26 cellular contexts compared by ENCODE assay signal in genomic region chr5:158320178-158320674, GRCh38.
DNase-seq lines count a peak whose midpoint lies in the region; ATAC-seq, FAIRE-seq and TF ChIP-seq lines count a peak whose summit lies in the region.
"Had no signal": no experiment of that assay in that cellular context is flagged by ENCODE, and none has a peak within 500 bp of the region (broad histone marks: within the 10 kb centered on the region; RNA-seq: fewer than 3 reads in every experiment).

No MANE protein-coding gene starts in this region.

- ATAC-seq in K562, result no peak
- ATAC-seq in HG02973 (IDR thresholded peaks at IDR 0.05; ENCODE audit: unreplicated experiment), result no peak
- ATAC-seq: activated CD8-positive, alpha-beta T cell treated with anti-CD3 and anti-CD28 coated beads, Interleukin-2, amount 10 ng/mL, durations not matched to agents 7 days and 5 days; lower lobe of right lung; stimulated activated naive CD8-positive, alpha-beta T cell treated with anti-CD3 and anti-CD28 coated beads, Interleukin-15, amount 100 ng/mL, for 72 hours had no signal

- POLR2A ChIA-PET in HEK293 (lab: Yijun Ruan, JAX) (interaction anchor here (0.7 kb wide), 1 partner anchor 29 kb away, joined by 8 read pairs; no protein-coding TSS in a partner anchor), K562 (lab: Yijun Ruan, JAX) (no interaction called here)

- TF ChIP-seq POLR2A in K562 (conservative IDR thresholded peaks at IDR 0.05) (no peak), transverse colon (IDR thresholded peaks at IDR 0.05) (no peak)

- no peak for TF ChIP-seq CTCF in HEK293 (tag by site-specific recombination; IDR thresholded peaks at IDR 0.05)
- TF ChIP-seq CTCF in K562 (IDR thresholded peaks at IDR 0.05 in 2 of 3, conservative IDR thresholded peaks at IDR 0.05 in 1 of 3; ENCODE audit: insufficient read depth in 2 of 3, low read depth in 1 of 3, low read length in 3 of 3), result no peak
- TF ChIP-seq CTCF in transverse colon (IDR thresholded peaks at IDR 0.05), result no peak

- H3K9me3 ChIP-seq in HEK293 (ENCODE audit: control insufficient read depth, insufficient read depth, low read depth, low read length) (no peaks in the 10 kb centered on the region), K562 (replicated peaks; ENCODE audit: control insufficient read depth, insufficient read depth, low read depth, low read length) (no peaks in the 10 kb centered on the region), transverse colon (no peaks in the 10 kb centered on the region)
- H3K9me3 ChIP-seq: lower lobe of right lung, thyroid gland had no signal

- H3K27ac ChIP-seq in HEK293 (ENCODE audit: extremely low read depth, low read depth, low read length), result no peak overlapping the region
- H3K27ac ChIP-seq in K562 (ENCODE audit: extremely low read depth, low read depth, low read length), result no peak overlapping the region
- no peak overlapping the region for H3K27ac ChIP-seq in transverse colon
- H3K27ac ChIP-seq: dorsolateral prefrontal cortex, lower lobe of right lung, neural progenitor cell, PC-9, thyroid gland had no signal

- H3K36me3 ChIP-seq in HEK293 (ENCODE audit: control insufficient read depth in 2 of 2, insufficient read depth in 1 of 2, low read length in 2 of 2) (no peaks in the 10 kb centered on the region), K562 (ENCODE audit: control insufficient read depth, insufficient read depth, low read length) (no peaks in the 10 kb centered on the region), transverse colon (no peaks in the 10 kb centered on the region)
- H3K36me3 ChIP-seq: lower lobe of right lung, neural progenitor cell, thyroid gland had no signal

- H3K79me2 ChIP-seq in K562 (ENCODE audit: control insufficient read depth, insufficient read depth, low read length), result no peaks in the 10 kb centered on the region

- no peaks in the 10 kb centered on the region for H3K9me1 ChIP-seq in K562 (ENCODE audit: control insufficient read depth, insufficient read depth, low read length)

- TF ChIP-seq EP300 in K562 (IDR thresholded peaks at IDR 0.05; ENCODE audit: low read length) (no peak), transverse colon (IDR thresholded peaks at IDR 0.05; ENCODE audit: low read depth) (no peak)

- intact Hi-C loops in K562 (cut with micrococcal nuclease) (no loop called here), transverse colon (cut with DNase I; ENCODE audit: low total_unique reads) (no loop called here)

- BruUV-seq in K562 (replicated peaks; lab: Mats Ljungman, UMichigan), result no TSS peak

- CTCF ChIA-PET in HEK293 (lab: Yijun Ruan, JAX) (interaction anchor here (0.6 to 1.4 kb wide), 2 partner anchors 126 to 144 kb away, joined by 3 read pairs; no protein-coding TSS in a partner anchor), K562 (lab: Yijun Ruan, JAX; ENCODE audit: low intra/inter-chr PET ratio) (no interaction called here)

- H3K4me2 ChIP-seq in K562 (ENCODE audit: insufficient read depth, low read length), result no peak overlapping the region
- H3K4me2 ChIP-seq: neural progenitor cell, PC-9 had no signal

- H4K20me1 ChIP-seq in K562 (replicated peaks; ENCODE audit: control insufficient read depth, insufficient read depth, low read length), result no peaks in the 10 kb centered on the region

- in situ Hi-C loops in K562 (cut with MboI) (no loop called here), transverse colon (cut with MboI; ENCODE audit: low pct_ligation_motif_present in 1 of 4, low pct_unique_long_range_greater_than_20kb in 1 of 4, low sequenced_read_pairs in 3 of 4) (no loop called here)

- DNase-seq in DMS79 (lab: John Stamatoyannopoulos, UW) (peak; percentile 27), NCI-H2171 treated with DMSO at 0.1 percent for 48 hours (lab: John Stamatoyannopoulos, UW) (peak; percentile 80), K562 (ENCODE audit: extremely low read depth in 1 of 4, low spot score in 3 of 4) (no peak), transverse colon (no peak), DMS53 treated with DMSO at 0.1 percent for 48 hours (lab: John Stamatoyannopoulos, UW; ENCODE audit: unreplicated experiment) (no peak)
- DNase-seq: activated CD4-positive, alpha-beta T cell treated with anti-CD3 and anti-CD28 coated beads for 1 hour; activated CD8-positive, alpha-beta T cell treated with anti-CD3 and anti-CD28 coated beads, Interleukin-2, amount 10 ng/mL, durations not matched to agents 7 days and 5 days; activated effector memory CD4-positive, alpha-beta T cell treated with anti-CD3 and anti-CD28 coated beads, Interleukin-2, amount 50 U/mL, for 16 hours; activated naive CD8-positive, alpha-beta T cell treated with anti-CD3 and anti-CD28 coated beads, Interleukin-2, amount 10 ng/mL, durations not matched to agents 7 days and 5 days; activated T-cell treated with anti-CD3 and anti-CD28 coated beads for 4 hours; CD4-positive, CD25-positive, alpha-beta regulatory T cell; cerebellar nuclear complex; dorsolateral prefrontal cortex; KG1; lower lobe of right lung; PC-9; SHP77 treated with DMSO at 0.1 percent for 48 hours; stimulated activated naive CD8-positive, alpha-beta T cell treated with anti-CD3 and anti-CD28 coated beads, Interleukin-15, amount 100 ng/mL, for 72 hours; T-helper 1 cell; thyroid gland had no signal

- H3K4me1 ChIP-seq in HEK293 (ENCODE audit: control insufficient read depth, insufficient read depth, low read length), result peaks cover 6% of the 10 kb centered on the region; the same call in 1 of the 2 replicates
- H3K4me1 ChIP-seq in K562 (replicated peaks in 1 of 2; ENCODE audit: control insufficient read depth in 2 of 2, insufficient read depth in 2 of 2, low read length in 2 of 2), result no peaks in the 10 kb centered on the region
- peaks cover 0 to 10% (median 0%) of the 10 kb centered on the region in 4 donors for H3K4me1 ChIP-seq in transverse colon
- H3K4me1 ChIP-seq: lower lobe of right lung, thyroid gland had no signal

- TF ChIP-seq RAD21 in K562 (CRISPR knock-in tag; conservative IDR thresholded peaks at IDR 0.05 in 1 of 2, IDR thresholded peaks at IDR 0.05 in 1 of 2), result no peak

- H3K27me3 ChIP-seq in K562 (ENCODE audit: control insufficient read depth in 2 of 2, insufficient read depth in 2 of 2, low read length in 2 of 2) (no peaks in the 10 kb centered on the region), transverse colon (no peaks in the 10 kb centered on the region)
- H3K27me3 ChIP-seq: dorsolateral prefrontal cortex, neural progenitor cell, thyroid gland had no signal

- WGBS in K562 (ENCODE audit: insufficient coverage, low coverage, missing lambda C conversion rate), result 0% methylated on average over 5 of the region's 5 CpGs
- 50 to 55% methylated on average over 5 of the region's 5 CpGs for WGBS in transverse colon (ENCODE audit: low coverage in 1 of 2), 2 donors

- no peak overlapping the region for H2AFZ ChIP-seq in K562 (ENCODE audit: low read depth, low read length)
- H2AFZ ChIP-seq: neural progenitor cell, PC-9 had no signal

- H3K4me3 ChIP-seq in HEK293 (ENCODE audit: low read depth, low read length), result no peak overlapping the region
- no peak overlapping the region for H3K4me3 ChIP-seq in K562
- H3K4me3 ChIP-seq in transverse colon, result no peak overlapping the region
- H3K4me3 ChIP-seq: dorsolateral prefrontal cortex, lower lobe of right lung, neural progenitor cell, PC-9, thyroid gland had no signal

- FAIRE-seq in K562 (lab: Jason Lieb, UNC), result no peak
- FAIRE-seq: G401.6, GM19239, TTC549 had no signal

- no peak overlapping the region for H3K9ac ChIP-seq in K562 (ENCODE audit: insufficient read depth in 1 of 2, low read depth in 2 of 2, low read length in 2 of 2)
- H3K9ac ChIP-seq: neural progenitor cell had no signal

TF ChIP-seq in HEK293, 187 proteins besides CTCF, POLR2A, EP300 and RAD21 (continues in another document):
- TF ChIP-seq ZNF561 (tag by site-specific recombination; IDR thresholded peaks at IDR 0.05; ENCODE audit: borderline replicate concordance), result peak; percentile 82
- TF ChIP-seq ZNF624 (tag by site-specific recombination; IDR thresholded peaks at IDR 0.05), result peak; percentile 79; the same call in 1 of the 2 replicates
- no peak for TF ChIP-seq ZNF585B (tag by site-specific recombination; IDR thresholded peaks at IDR 0.05)

TF ChIP-seq in K562, 482 proteins besides CTCF, POLR2A, EP300 and RAD21:
- TF ChIP-seq SP1 (CRISPR knock-in tag; IDR thresholded peaks at IDR 0.05) (no peak), NFIX (CRISPR knock-in tag; IDR thresholded peaks at IDR 0.05; ENCODE audit: low read depth) (peak; percentile 79), NCOA4 (IDR thresholded peaks at IDR 0.05; ENCODE audit: partially characterized antibody) (no peak), ZNF507 (tag; conservative IDR thresholded peaks at IDR 0.05) (no peak), HIVEP1 (CRISPR knock-in tag; IDR thresholded peaks at IDR 0.05) (no peak), NFE2 (IDR thresholded peaks at IDR 0.05; ENCODE audit: low read depth) (no peak), NFIC (IDR thresholded peaks at IDR 0.05) (peak; percentile 84), MIER1 (IDR thresholded peaks at IDR 0.05; ENCODE audit: low read depth) (no peak), CBX1 (IDR thresholded peaks at IDR 0.05; ENCODE audit: low read depth) (no peak)
TF ChIP-seq in K562: peak in this region for 2.

Comparison
In these comparisons a context has a peak if more than half of its experiments do, and no peak if none do; other contexts are left out.
1. DNase-seq: peak in DMS79 (single experiment) and NCI-H2171 treated with DMSO at 0.1 percent for 48 hours (single experiment); none in K562 (0 of 4), transverse colon (single experiment) and DMS53 treated with DMSO at 0.1 percent for 48 hours (single experiment).